Comparison of ENCODE assay signal across 21 cellular contexts in genomic region chr5:91052977-91053732, GRCh38.
DNase-seq lines count a peak whose midpoint lies in the region; ATAC-seq and FAIRE-seq lines count a peak whose summit lies in the region.
"Had no signal": no experiment of that assay in that cellular context is flagged by ENCODE, and none has a peak within 500 bp of the region (broad histone marks: within the 10 kb centered on the region; RNA-seq: fewer than 3 reads in every experiment).

No MANE protein-coding gene starts in this region.

- no peak for FAIRE-seq in small intestine (lab: Jason Lieb, UNC)

- H3K36me3 ChIP-seq in skeletal muscle tissue (ENCODE audit: control insufficient read depth in 3 of 3, insufficient read depth in 3 of 3, low read length in 3 of 3) (no peaks in the 10 kb centered on the region), small intestine (ENCODE audit: control insufficient read depth in 2 of 2, insufficient read depth in 2 of 2, low read length in 2 of 2) (no peaks in the 10 kb centered on the region)
- H3K36me3 ChIP-seq: BLaER1, colonic mucosa had no signal

- DNase-seq in SIG-M5 treated with dmso at 0.1 percent for 504 hours (lab: John Stamatoyannopoulos, UW; ENCODE audit: unreplicated experiment): peak; percentile 53
- no peak for DNase-seq in SIG-M5 (lab: John Stamatoyannopoulos, UW)
- peak; percentile 76 for DNase-seq in SKM-1 treated with dmso at 0.1 percent for 144 hours (lab: John Stamatoyannopoulos, UW; ENCODE audit: unreplicated experiment)
- DNase-seq in left ventricle myocardium superior: no peak
- no peak for DNase-seq in small intestine
- DNase-seq in activated T-cell treated with anti-CD3 and anti-CD28 coated beads, Interleukin-2, amount 50 U/mL, for 72 hours: no peak
- DNase-seq in cerebellum (ENCODE audit: low spot score): no peak
- DNase-seq: activated CD4-positive, alpha-beta T cell treated with anti-CD3 and anti-CD28 coated beads, Interleukin-2, amount 50 U/mL, for 48 hours; activated naive CD4-positive, alpha-beta T cell treated with anti-CD3 and anti-CD28 coated beads, Interleukin-2, amount 10 ng/mL, durations not matched to agents 7 days and 5 days; colonic mucosa; NCI-H1930; NCI-H446; stimulated activated CD4-positive, alpha-beta T cell treated with anti-CD3 and anti-CD28 coated beads, Interleukin-12 subunit alpha, Interleukin-12 subunit beta, amount 100 ng/mL, for 4 hours; T-helper 1 cell had no signal

- no peak overlapping the region for H3K27ac Mint-ChIP-seq in activated T-cell treated with anti-CD3 and anti-CD28 coated beads, Interleukin-2, amount 50 U/mL, for 72 hours
- H3K27ac Mint-ChIP-seq: activated naive CD4-positive, alpha-beta T cell treated with anti-CD3 and anti-CD28 coated beads, Interleukin-2, amount 10 ng/mL, durations not matched to agents 7 days and 5 days; stimulated activated effector memory CD8-positive, alpha-beta T cell treated with anti-CD3 and anti-CD28 coated beads, Interleukin-12 subunit alpha, Interleukin-12 subunit beta, amount 100 ng/mL, for 72 hours had no signal

- no peaks in the 10 kb centered on the region for H3K36me3 Mint-ChIP-seq in activated T-cell treated with anti-CD3 and anti-CD28 coated beads, Interleukin-2, amount 50 U/mL, for 72 hours (ENCODE audit: insufficient read depth in 2 of 2)
- H3K36me3 Mint-ChIP-seq: activated naive CD4-positive, alpha-beta T cell treated with anti-CD3 and anti-CD28 coated beads, Interleukin-2, amount 10 ng/mL, durations not matched to agents 7 days and 5 days; stimulated activated effector memory CD8-positive, alpha-beta T cell treated with anti-CD3 and anti-CD28 coated beads, Interleukin-12 subunit alpha, Interleukin-12 subunit beta, amount 100 ng/mL, for 72 hours had no signal

- H3K27ac ChIP-seq in skeletal muscle tissue (ENCODE audit: low read depth, low read length) (peak overlapping the region; percentile 34), small intestine (ENCODE audit: low read depth in 1 of 2, low read length in 1 of 2) (no peak overlapping the region)
- H3K27ac ChIP-seq: 22Rv1, BLaER1, colonic mucosa, parathyroid adenoma, VCaP had no signal

- no peaks in the 10 kb centered on the region for H3K4me1 Mint-ChIP-seq in activated T-cell treated with anti-CD3 and anti-CD28 coated beads, Interleukin-2, amount 50 U/mL, for 72 hours (ENCODE audit: low read depth)
- H3K4me1 Mint-ChIP-seq: activated naive CD4-positive, alpha-beta T cell treated with anti-CD3 and anti-CD28 coated beads, Interleukin-2, amount 10 ng/mL, durations not matched to agents 7 days and 5 days; stimulated activated effector memory CD8-positive, alpha-beta T cell treated with anti-CD3 and anti-CD28 coated beads, Interleukin-12 subunit alpha, Interleukin-12 subunit beta, amount 100 ng/mL, for 72 hours had no signal

- 42 to 59% (median 58%) methylated on average over 3 of the region's 3 CpGs for WGBS in small intestine, 3 donors

- H3K4me3 ChIP-seq in skeletal muscle tissue (ENCODE audit: low read length in 3 of 3): no peak overlapping the region
- H3K4me3 ChIP-seq in small intestine (ENCODE audit: low read depth in 1 of 2, low read length in 2 of 2): no peak overlapping the region
- H3K4me3 ChIP-seq: BLaER1, colonic mucosa, lung had no signal

- intact Hi-C loops in left ventricle myocardium superior (cut with micrococcal nuclease): no loop called here

- ATAC-seq in left ventricle myocardium superior: peak; percentile 22
- ATAC-seq in activated T-cell treated with anti-CD3 and anti-CD28 coated beads, Interleukin-2, amount 50 U/mL, for 72 hours (replicated peaks in 1 of 2): no peak
- ATAC-seq: stimulated activated effector memory CD8-positive, alpha-beta T cell treated with anti-CD3 and anti-CD28 coated beads, Interleukin-12 subunit alpha, Interleukin-12 subunit beta, amount 100 ng/mL, for 72 hours had no signal

- H3K4me1 ChIP-seq in skeletal muscle tissue (ENCODE audit: control insufficient read depth in 3 of 3, insufficient read depth in 3 of 3, low read length in 3 of 3) (no peaks in the 10 kb centered on the region), small intestine (ENCODE audit: control insufficient read depth in 2 of 2, insufficient read depth in 1 of 2, low read depth in 1 of 2, low read length in 1 of 2) (peaks cover 0 to 3% of the 10 kb centered on the region in 2 donors)
- H3K4me1 ChIP-seq: BLaER1, parathyroid adenoma had no signal

- no peak overlapping the region for H3K9ac ChIP-seq in skeletal muscle tissue (ENCODE audit: low read depth in 1 of 3, low read length in 3 of 3)
- H3K9ac ChIP-seq: BLaER1, parathyroid adenoma had no signal

- H3K27me3 Mint-ChIP-seq in activated T-cell treated with anti-CD3 and anti-CD28 coated beads, Interleukin-2, amount 50 U/mL, for 72 hours (ENCODE audit: low read depth): peaks cover 44% of the 10 kb centered on the region

- peaks cover 0 to 3% (median 0%) of the 10 kb centered on the region in 3 donors for H3K9me3 ChIP-seq in skeletal muscle tissue (ENCODE audit: control insufficient read depth in 3 of 3, low read length in 3 of 3)
- no peaks in the 10 kb centered on the region for H3K9me3 ChIP-seq in small intestine (ENCODE audit: control insufficient read depth, low read depth)
- H3K9me3 ChIP-seq: BLaER1, colonic mucosa had no signal

- no peak overlapping the region for H3K4me3 Mint-ChIP-seq in activated T-cell treated with anti-CD3 and anti-CD28 coated beads, Interleukin-2, amount 50 U/mL, for 72 hours
- H3K4me3 Mint-ChIP-seq: activated naive CD4-positive, alpha-beta T cell treated with anti-CD3 and anti-CD28 coated beads, Interleukin-2, amount 10 ng/mL, durations not matched to agents 7 days and 5 days; stimulated activated effector memory CD8-positive, alpha-beta T cell treated with anti-CD3 and anti-CD28 coated beads, Interleukin-12 subunit alpha, Interleukin-12 subunit beta, amount 100 ng/mL, for 72 hours had no signal

- no peaks in the 10 kb centered on the region for H3K9me3 Mint-ChIP-seq in activated T-cell treated with anti-CD3 and anti-CD28 coated beads, Interleukin-2, amount 50 U/mL, for 72 hours
- H3K9me3 Mint-ChIP-seq: activated naive CD4-positive, alpha-beta T cell treated with anti-CD3 and anti-CD28 coated beads, Interleukin-2, amount 10 ng/mL, durations not matched to agents 7 days and 5 days; stimulated activated effector memory CD8-positive, alpha-beta T cell treated with anti-CD3 and anti-CD28 coated beads, Interleukin-12 subunit alpha, Interleukin-12 subunit beta, amount 100 ng/mL, for 72 hours had no signal

- H3K27me3 ChIP-seq in skeletal muscle tissue (ENCODE audit: control insufficient read depth in 3 of 3, insufficient read depth in 3 of 3, low read length in 3 of 3) (no peaks in the 10 kb centered on the region), small intestine (ENCODE audit: control insufficient read depth in 2 of 2, insufficient read depth in 2 of 2, low read length in 2 of 2) (no peaks in the 10 kb centered on the region)
- H3K27me3 ChIP-seq: BLaER1, colonic mucosa had no signal

Comparison
In these comparisons a context has a peak if more than half of its experiments do, and no peak if none do; other contexts are left out.
1. DNase-seq: peak in SIG-M5 treated with dmso at 0.1 percent for 504 hours (single experiment) and SKM-1 treated with dmso at 0.1 percent for 144 hours (single experiment); none in SIG-M5 (single experiment), left ventricle myocardium superior (single experiment), small intestine (single experiment), activated T-cell treated with anti-CD3 and anti-CD28 coated beads, Interleukin-2, amount 50 U/mL, for 72 hours (0 of 2) and cerebellum (single experiment).